In the genomic region with DNA sequence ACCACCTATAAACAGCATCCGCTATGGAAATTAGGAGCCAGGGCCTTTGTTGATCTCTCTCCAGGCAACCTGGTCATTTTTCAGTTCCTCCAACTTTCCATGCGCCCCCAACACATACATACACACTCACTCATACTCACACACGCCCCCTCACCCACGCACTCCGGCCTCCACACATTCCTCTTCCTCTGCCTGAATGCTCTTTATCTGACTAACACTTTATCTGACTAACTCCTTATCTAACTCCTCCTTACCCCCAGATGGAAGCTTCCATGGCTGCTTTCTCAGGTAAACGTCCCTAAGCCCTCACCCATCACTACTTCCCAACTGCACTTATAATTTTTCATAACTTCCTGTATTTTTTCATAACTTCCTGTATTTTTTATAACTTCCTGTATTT, we compare ENCODE assay signal across 1 cellular context.
TF ChIP-seq lines count a peak whose summit lies in the region.

No MANE protein-coding gene starts in this region.

TF ChIP-seq in GM23338, 12 proteins besides CTCF, POLR2A, EP300 and RAD21:
- TF ChIP-seq, protein P1, sequence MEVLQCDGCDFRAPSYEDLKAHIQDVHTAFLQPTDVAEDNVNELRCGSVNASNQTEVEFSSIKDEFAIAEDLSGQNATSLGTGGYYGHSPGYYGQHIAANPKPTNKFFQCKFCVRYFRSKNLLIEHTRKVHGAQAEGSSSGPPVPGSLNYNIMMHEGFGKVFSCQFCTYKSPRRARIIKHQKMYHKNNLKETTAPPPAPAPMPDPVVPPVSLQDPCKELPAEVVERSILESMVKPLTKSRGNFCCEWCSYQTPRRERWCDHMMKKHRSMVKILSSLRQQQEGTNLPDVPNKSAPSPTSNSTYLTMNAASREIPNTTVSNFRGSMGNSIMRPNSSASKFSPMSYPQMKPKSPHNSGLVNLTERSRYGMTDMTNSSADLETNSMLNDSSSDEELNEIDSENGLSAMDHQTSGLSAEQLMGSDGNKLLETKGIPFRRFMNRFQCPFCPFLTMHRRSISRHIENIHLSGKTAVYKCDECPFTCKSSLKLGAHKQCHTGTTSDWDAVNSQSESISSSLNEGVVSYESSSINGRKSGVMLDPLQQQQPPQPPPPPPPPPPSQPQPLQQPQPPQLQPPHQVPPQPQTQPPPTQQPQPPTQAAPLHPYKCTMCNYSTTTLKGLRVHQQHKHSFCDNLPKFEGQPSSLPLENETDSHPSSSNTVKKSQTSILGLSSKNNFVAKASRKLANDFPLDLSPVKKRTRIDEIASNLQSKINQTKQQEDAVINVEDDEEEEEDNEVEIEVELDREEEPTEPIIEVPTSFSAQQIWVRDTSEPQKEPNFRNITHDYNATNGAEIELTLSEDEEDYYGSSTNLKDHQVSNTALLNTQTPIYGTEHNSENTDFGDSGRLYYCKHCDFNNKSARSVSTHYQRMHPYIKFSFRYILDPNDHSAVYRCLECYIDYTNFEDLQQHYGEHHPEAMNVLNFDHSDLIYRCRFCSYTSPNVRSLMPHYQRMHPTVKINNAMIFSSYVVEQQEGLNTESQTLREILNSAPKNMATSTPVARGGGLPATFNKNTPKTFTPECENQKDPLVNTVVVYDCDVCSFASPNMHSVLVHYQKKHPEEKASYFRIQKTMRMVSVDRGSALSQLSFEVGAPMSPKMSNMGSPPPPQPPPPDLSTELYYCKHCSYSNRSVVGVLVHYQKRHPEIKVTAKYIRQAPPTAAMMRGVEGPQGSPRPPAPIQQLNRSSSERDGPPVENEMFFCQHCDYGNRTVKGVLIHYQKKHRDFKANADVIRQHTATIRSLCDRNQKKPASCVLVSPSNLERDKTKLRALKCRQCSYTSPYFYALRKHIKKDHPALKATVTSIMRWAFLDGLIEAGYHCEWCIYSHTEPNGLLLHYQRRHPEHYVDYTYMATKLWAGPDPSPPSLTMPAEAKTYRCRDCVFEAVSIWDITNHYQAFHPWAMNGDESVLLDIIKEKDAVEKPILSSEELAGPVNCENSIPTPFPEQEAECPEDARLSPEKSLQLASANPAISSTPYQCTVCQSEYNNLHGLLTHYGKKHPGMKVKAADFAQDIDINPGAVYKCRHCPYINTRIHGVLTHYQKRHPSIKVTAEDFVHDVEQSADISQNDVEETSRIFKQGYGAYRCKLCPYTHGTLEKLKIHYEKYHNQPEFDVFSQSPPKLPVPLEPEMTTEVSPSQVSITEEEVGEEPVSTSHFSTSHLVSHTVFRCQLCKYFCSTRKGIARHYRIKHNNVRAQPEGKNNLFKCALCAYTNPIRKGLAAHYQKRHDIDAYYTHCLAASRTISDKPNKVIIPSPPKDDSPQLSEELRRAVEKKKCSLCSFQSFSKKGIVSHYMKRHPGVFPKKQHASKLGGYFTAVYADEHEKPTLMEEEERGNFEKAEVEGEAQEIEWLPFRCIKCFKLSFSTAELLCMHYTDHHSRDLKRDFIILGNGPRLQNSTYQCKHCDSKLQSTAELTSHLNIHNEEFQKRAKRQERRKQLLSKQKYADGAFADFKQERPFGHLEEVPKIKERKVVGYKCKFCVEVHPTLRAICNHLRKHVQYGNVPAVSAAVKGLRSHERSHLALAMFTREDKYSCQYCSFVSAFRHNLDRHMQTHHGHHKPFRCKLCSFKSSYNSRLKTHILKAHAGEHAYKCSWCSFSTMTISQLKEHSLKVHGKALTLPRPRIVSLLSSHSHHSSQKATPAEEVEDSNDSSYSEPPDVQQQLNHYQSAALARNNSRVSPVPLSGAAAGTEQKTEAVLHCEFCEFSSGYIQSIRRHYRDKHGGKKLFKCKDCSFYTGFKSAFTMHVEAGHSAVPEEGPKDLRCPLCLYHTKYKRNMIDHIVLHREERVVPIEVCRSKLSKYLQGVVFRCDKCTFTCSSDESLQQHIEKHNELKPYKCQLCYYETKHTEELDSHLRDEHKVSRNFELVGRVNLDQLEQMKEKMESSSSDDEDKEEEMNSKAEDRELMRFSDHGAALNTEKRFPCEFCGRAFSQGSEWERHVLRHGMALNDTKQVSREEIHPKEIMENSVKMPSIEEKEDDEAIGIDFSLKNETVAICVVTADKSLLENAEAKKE (CRISPR knock-in tag; IDR thresholded peaks at IDR 0.05), result no peak
- TF ChIP-seq POLR2AphosphoS5 (IDR thresholded peaks at IDR 0.05; ENCODE audit: low read depth) (no peak), NANOG (IDR thresholded peaks at IDR 0.05; ENCODE audit: borderline replicate concordance) (no peak), EZH2phosphoT487 (IDR thresholded peaks at IDR 0.05; ENCODE audit: unreplicated experiment) (no peak)
- TF ChIP-seq, protein P2, sequence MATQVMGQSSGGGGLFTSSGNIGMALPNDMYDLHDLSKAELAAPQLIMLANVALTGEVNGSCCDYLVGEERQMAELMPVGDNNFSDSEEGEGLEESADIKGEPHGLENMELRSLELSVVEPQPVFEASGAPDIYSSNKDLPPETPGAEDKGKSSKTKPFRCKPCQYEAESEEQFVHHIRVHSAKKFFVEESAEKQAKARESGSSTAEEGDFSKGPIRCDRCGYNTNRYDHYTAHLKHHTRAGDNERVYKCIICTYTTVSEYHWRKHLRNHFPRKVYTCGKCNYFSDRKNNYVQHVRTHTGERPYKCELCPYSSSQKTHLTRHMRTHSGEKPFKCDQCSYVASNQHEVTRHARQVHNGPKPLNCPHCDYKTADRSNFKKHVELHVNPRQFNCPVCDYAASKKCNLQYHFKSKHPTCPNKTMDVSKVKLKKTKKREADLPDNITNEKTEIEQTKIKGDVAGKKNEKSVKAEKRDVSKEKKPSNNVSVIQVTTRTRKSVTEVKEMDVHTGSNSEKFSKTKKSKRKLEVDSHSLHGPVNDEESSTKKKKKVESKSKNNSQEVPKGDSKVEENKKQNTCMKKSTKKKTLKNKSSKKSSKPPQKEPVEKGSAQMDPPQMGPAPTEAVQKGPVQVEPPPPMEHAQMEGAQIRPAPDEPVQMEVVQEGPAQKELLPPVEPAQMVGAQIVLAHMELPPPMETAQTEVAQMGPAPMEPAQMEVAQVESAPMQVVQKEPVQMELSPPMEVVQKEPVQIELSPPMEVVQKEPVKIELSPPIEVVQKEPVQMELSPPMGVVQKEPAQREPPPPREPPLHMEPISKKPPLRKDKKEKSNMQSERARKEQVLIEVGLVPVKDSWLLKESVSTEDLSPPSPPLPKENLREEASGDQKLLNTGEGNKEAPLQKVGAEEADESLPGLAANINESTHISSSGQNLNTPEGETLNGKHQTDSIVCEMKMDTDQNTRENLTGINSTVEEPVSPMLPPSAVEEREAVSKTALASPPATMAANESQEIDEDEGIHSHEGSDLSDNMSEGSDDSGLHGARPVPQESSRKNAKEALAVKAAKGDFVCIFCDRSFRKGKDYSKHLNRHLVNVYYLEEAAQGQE (IDR thresholded peaks at IDR 0.05; ENCODE audit: unreplicated experiment), result no peak
